Comparison of ENCODE assay signal across 43 cellular contexts in genomic region chr5:180744253-180744652, GRCh38. TPM values are rescaled to one million over a fixed set of nuclear protein-coding genes. Genes with fewer than 3 reads are reported as not detected.
"Had no signal": no experiment of that assay in that cellular context is flagged by ENCODE, and none has a peak within 500 bp of the region (broad histone marks: within the 10 kb centered on the region; RNA-seq: fewer than 3 reads in every experiment).

No MANE protein-coding gene starts in this region.

- H3K36me3 ChIP-seq: adrenal gland, ascending aorta, brain microvascular endothelial cell, breast epithelium, cardiac muscle cell had no signal

- H3K4me3 ChIP-seq: adrenal gland, ascending aorta, body of pancreas, breast epithelium, cardiac muscle cell had no signal

- H3K4me3 Mint-ChIP-seq: activated naive CD4-positive, alpha-beta T cell treated with anti-CD3 and anti-CD28 coated beads for 36 hours; activated naive CD4-positive, alpha-beta T cell treated with anti-CD3 and anti-CD28 coated beads, Interleukin-2, amount 10 ng/mL, durations not matched to agents 7 days and 5 days; activated naive CD4-positive, alpha-beta T cell treated with anti-CD3 and anti-CD28 coated beads, Interleukin-2, amount 50 U/mL, for 24 hours; activated naive CD8-positive, alpha-beta T cell; activated naive CD8-positive, alpha-beta T cell treated with anti-CD3 and anti-CD28 coated beads for 36 hours; activated naive CD8-positive, alpha-beta T cell treated with anti-CD3 and anti-CD28 coated beads, Interleukin-2, amount 10 ng/mL, durations not matched to agents 7 days and 5 days; activated naive CD8-positive, alpha-beta T cell treated with anti-CD3 and anti-CD28 coated beads, Interleukin-2, amount 50 U/mL, for 24 hours; activated T-cell treated with anti-CD3 and anti-CD28 coated beads, Interleukin-2, amount 50 U/mL, for 24 hours; activated T-cell treated with anti-CD3 and anti-CD28 coated beads, Interleukin-2, amount 50 U/mL, for 4 hours; activated T-cell treated with anti-CD3 and anti-CD28 coated beads, Interleukin-2, amount 50 U/mL, for 72 hours; activated T-helper 1 cell treated with anti-CD3 and anti-CD28 coated beads, Interleukin-12 subunit alpha, Interleukin-12 subunit beta, Interleukin-2, Interleukin-4 antibody, amounts not matched to agents 30 ng/mL and 10 ng/mL and 1 ng/mL, durations not matched to agents 14 hours and 24 hours and 36 hours; activated T-helper 17 cell treated with anti-CD3 and anti-CD28 coated beads, Interleukin-2, amount 50 U/mL, for 72 hours; brain; central memory CD8-positive, alpha-beta T cell had no signal

- H3K36me3 Mint-ChIP-seq: activated naive CD4-positive, alpha-beta T cell treated with anti-CD3 and anti-CD28 coated beads, Interleukin-2, amount 10 ng/mL, durations not matched to agents 7 days and 5 days; activated naive CD4-positive, alpha-beta T cell treated with anti-CD3 and anti-CD28 coated beads, Interleukin-2, amount 50 U/mL, for 24 hours; activated naive CD4-positive, alpha-beta T cell treated with anti-CD3 and anti-CD28 coated beads, Interleukin-2, amount 50 U/mL, for 72 hours; activated naive CD8-positive, alpha-beta T cell; activated naive CD8-positive, alpha-beta T cell treated with anti-CD3 and anti-CD28 coated beads for 36 hours; activated naive CD8-positive, alpha-beta T cell treated with anti-CD3 and anti-CD28 coated beads, Interleukin-2, amount 10 ng/mL, durations not matched to agents 7 days and 5 days; brain had no signal

- H3K4me1 ChIP-seq: adrenal gland, ascending aorta, body of pancreas, breast epithelium had no signal

- H3K9me3 Mint-ChIP-seq: activated naive CD4-positive, alpha-beta T cell treated with anti-CD3 and anti-CD28 coated beads for 36 hours; activated naive CD4-positive, alpha-beta T cell treated with anti-CD3 and anti-CD28 coated beads, Interleukin-2, amount 10 ng/mL, durations not matched to agents 7 days and 5 days; activated naive CD4-positive, alpha-beta T cell treated with anti-CD3 and anti-CD28 coated beads, Interleukin-2, amount 50 U/mL, for 24 hours; activated naive CD4-positive, alpha-beta T cell treated with anti-CD3 and anti-CD28 coated beads, Interleukin-2, amount 50 U/mL, for 72 hours; activated naive CD8-positive, alpha-beta T cell treated with anti-CD3 and anti-CD28 coated beads for 36 hours; activated naive CD8-positive, alpha-beta T cell treated with anti-CD3 and anti-CD28 coated beads, Interleukin-2, amount 10 ng/mL, durations not matched to agents 7 days and 5 days; activated naive CD8-positive, alpha-beta T cell treated with anti-CD3 and anti-CD28 coated beads, Interleukin-2, amount 50 U/mL, for 24 hours; activated T-cell treated with anti-CD3 and anti-CD28 coated beads, Interleukin-2, amount 50 U/mL, for 24 hours; activated T-cell treated with anti-CD3 and anti-CD28 coated beads, Interleukin-2, amount 50 U/mL, for 4 hours; activated T-cell treated with anti-CD3 and anti-CD28 coated beads, Interleukin-2, amount 50 U/mL, for 72 hours; activated T-helper 1 cell treated with anti-CD3 and anti-CD28 coated beads, Interleukin-12 subunit alpha, Interleukin-12 subunit beta, Interleukin-2, Interleukin-4 antibody, amounts not matched to agents 30 ng/mL and 10 ng/mL and 1 ng/mL, durations not matched to agents 14 hours and 24 hours and 36 hours; activated T-helper 17 cell treated with anti-CD3 and anti-CD28 coated beads, Interleukin-2, amount 50 U/mL, for 72 hours; activated T-helper 2 cell treated with anti-CD3 and anti-CD28 coated beads, Interferon-gamma antibody, Interleukin-2, Interleukin-4, amounts not matched to agents 10 μg/mL and 5 μg/mL and 100 μg/mL, durations not matched to agents 14 hours and 24 hours and 36 hours; brain; central memory CD8-positive, alpha-beta T cell had no signal

- FAIRE-seq: astrocyte, colon had no signal

- H3K27ac ChIP-seq: adrenal gland, ascending aorta, body of pancreas, brain microvascular endothelial cell, breast epithelium, cardiac muscle cell had no signal

- DNase-seq: activated effector memory CD4-positive, alpha-beta T cell treated with anti-CD3 and anti-CD28 coated beads, Interleukin-2, amount 50 U/mL, for 16 hours; activated effector memory CD4-positive, alpha-beta T cell treated with Interleukin-2 at 50 U/mL for 16 hours; activated gamma-delta T cell; activated gamma-delta T cell treated with Interleukin-2 at 50 U/mL for 16 hours; activated naive CD4-positive, alpha-beta T cell; activated naive CD4-positive, alpha-beta T cell treated with anti-CD3 and anti-CD28 coated beads for 36 hours; activated naive CD4-positive, alpha-beta T cell treated with anti-CD3 and anti-CD28 coated beads, Interleukin-2, amount 10 ng/mL, durations not matched to agents 7 days and 5 days; activated naive CD4-positive, alpha-beta T cell treated with anti-CD3 and anti-CD28 coated beads, Interleukin-2, amount 50 U/mL, for 16 hours; activated naive CD4-positive, alpha-beta T cell treated with Interleukin-2 at 50 U/mL for 16 hours; activated naive CD8-positive, alpha-beta T cell treated with anti-CD3 and anti-CD28 coated beads for 36 hours; activated naive CD8-positive, alpha-beta T cell treated with anti-CD3 and anti-CD28 coated beads, Interleukin-2, amount 10 ng/mL, durations not matched to agents 7 days and 5 days; activated naive CD8-positive, alpha-beta T cell treated with anti-CD3 and anti-CD28 coated beads, Interleukin-2, amount 50 U/mL, for 24 hours; activated T-cell treated with anti-CD3 and anti-CD28 coated beads, Interleukin-2, amount 50 U/mL, for 1 hour; activated T-cell treated with anti-CD3 and anti-CD28 coated beads, Interleukin-2, amount 50 U/mL, for 24 hours; activated T-cell treated with anti-CD3 and anti-CD28 coated beads, Interleukin-2, amount 50 U/mL, for 4 hours; activated T-cell treated with anti-CD3 and anti-CD28 coated beads, Interleukin-2, amount 50 U/mL, for 48 hours; activated T-cell treated with anti-CD3 and anti-CD28 coated beads, Interleukin-2, amount 50 U/mL, for 72 hours; adrenal gland; amniotic stem cell; amygdala; anterior cingulate cortex; aorta; body of pancreas; brain microvascular endothelial cell; caudate nucleus; central memory CD4-positive, alpha-beta T cell; cerebellar nuclear complex had no signal

- H3K9me3 ChIP-seq: adrenal gland, ascending aorta, body of pancreas, breast epithelium had no signal

- H3K27ac Mint-ChIP-seq: activated naive CD4-positive, alpha-beta T cell treated with anti-CD3 and anti-CD28 coated beads for 36 hours; activated naive CD4-positive, alpha-beta T cell treated with anti-CD3 and anti-CD28 coated beads, Interleukin-2, amount 10 ng/mL, durations not matched to agents 7 days and 5 days; activated naive CD4-positive, alpha-beta T cell treated with anti-CD3 and anti-CD28 coated beads, Interleukin-2, amount 50 U/mL, for 24 hours; activated naive CD4-positive, alpha-beta T cell treated with anti-CD3 and anti-CD28 coated beads, Interleukin-2, amount 50 U/mL, for 72 hours; activated naive CD8-positive, alpha-beta T cell; activated naive CD8-positive, alpha-beta T cell treated with anti-CD3 and anti-CD28 coated beads for 36 hours; activated naive CD8-positive, alpha-beta T cell treated with anti-CD3 and anti-CD28 coated beads, Interleukin-2, amount 10 ng/mL, durations not matched to agents 7 days and 5 days; activated naive CD8-positive, alpha-beta T cell treated with anti-CD3 and anti-CD28 coated beads, Interleukin-2, amount 50 U/mL, for 24 hours; activated T-cell treated with anti-CD3 and anti-CD28 coated beads, Interleukin-2, amount 50 U/mL, for 24 hours; activated T-cell treated with anti-CD3 and anti-CD28 coated beads, Interleukin-2, amount 50 U/mL, for 72 hours; activated T-helper 1 cell treated with anti-CD3 and anti-CD28 coated beads, Interleukin-12 subunit alpha, Interleukin-12 subunit beta, Interleukin-2, Interleukin-4 antibody, amounts not matched to agents 30 ng/mL and 10 ng/mL and 1 ng/mL, durations not matched to agents 14 hours and 24 hours and 36 hours; activated T-helper 17 cell treated with anti-CD3 and anti-CD28 coated beads, Interleukin-2, amount 50 U/mL, for 72 hours; activated T-helper 2 cell treated with anti-CD3 and anti-CD28 coated beads, Interferon-gamma antibody, Interleukin-2, Interleukin-4, amounts not matched to agents 10 μg/mL and 5 μg/mL and 100 μg/mL, durations not matched to agents 14 hours and 24 hours and 36 hours; brain had no signal

- H3K27me3 ChIP-seq: ascending aorta, body of pancreas, brain microvascular endothelial cell, cardiac muscle cell had no signal

- H3K4me1 Mint-ChIP-seq: activated naive CD4-positive, alpha-beta T cell treated with anti-CD3 and anti-CD28 coated beads, Interleukin-2, amount 10 ng/mL, durations not matched to agents 7 days and 5 days; activated naive CD4-positive, alpha-beta T cell treated with anti-CD3 and anti-CD28 coated beads, Interleukin-2, amount 50 U/mL, for 24 hours; activated naive CD8-positive, alpha-beta T cell treated with anti-CD3 and anti-CD28 coated beads for 36 hours; activated naive CD8-positive, alpha-beta T cell treated with anti-CD3 and anti-CD28 coated beads, Interleukin-2, amount 10 ng/mL, durations not matched to agents 7 days and 5 days; activated naive CD8-positive, alpha-beta T cell treated with anti-CD3 and anti-CD28 coated beads, Interleukin-2, amount 50 U/mL, for 24 hours; activated T-helper 17 cell treated with anti-CD3 and anti-CD28 coated beads, Interleukin-2, amount 50 U/mL, for 72 hours; brain; central memory CD8-positive, alpha-beta T cell had no signal

- ATAC-seq: activated naive CD4-positive, alpha-beta T cell treated with anti-CD3 and anti-CD28 coated beads, Interleukin-2, amount 50 U/mL, for 72 hours; activated naive CD8-positive, alpha-beta T cell treated with anti-CD3 and anti-CD28 coated beads, Interleukin-2, amount 50 U/mL, for 24 hours; activated T-cell treated with anti-CD3 and anti-CD28 coated beads, Interleukin-2, amount 50 U/mL, for 4 hours; activated T-cell treated with anti-CD3 and anti-CD28 coated beads, Interleukin-2, amount 50 U/mL, for 72 hours; activated T-helper 17 cell treated with anti-CD3 and anti-CD28 coated beads, Interleukin-2, amount 50 U/mL, for 72 hours; body of pancreas had no signal

RNA-seq across cellular contexts. Expression of gene OR2Y1, which starts 4.4 kb away (rescaled TPM):
- total RNA-seq: activated naive CD4-positive, alpha-beta T cell treated with anti-CD3 and anti-CD28 coated beads for 36 hours; activated naive CD4-positive, alpha-beta T cell treated with anti-CD3 and anti-CD28 coated beads, Interleukin-2, amount 50 U/mL, for 72 hours; activated naive CD8-positive, alpha-beta T cell treated with anti-CD3 and anti-CD28 coated beads for 36 hours; activated naive CD8-positive, alpha-beta T cell treated with anti-CD3 and anti-CD28 coated beads, Interleukin-2, amount 10 ng/mL, durations not matched to agents 7 days and 5 days; activated T-cell treated with anti-CD3 and anti-CD28 coated beads, Interleukin-2, amount 50 U/mL, for 4 hours; activated T-cell treated with anti-CD3 and anti-CD28 coated beads, Interleukin-2, amount 50 U/mL, for 72 hours; activated T-helper 1 cell treated with anti-CD3 and anti-CD28 coated beads, Interleukin-12 subunit alpha, Interleukin-12 subunit beta, Interleukin-2, Interleukin-4 antibody, amounts not matched to agents 30 ng/mL and 10 ng/mL and 1 ng/mL, durations not matched to agents 14 hours and 24 hours and 36 hours; activated T-helper 17 cell treated with anti-CD3 and anti-CD28 coated beads, Interleukin-2, amount 50 U/mL, for 72 hours; activated T-helper 2 cell treated with anti-CD3 and anti-CD28 coated beads, Interferon-gamma antibody, Interleukin-2, Interleukin-4, amounts not matched to agents 10 μg/mL and 5 μg/mL and 100 μg/mL, durations not matched to agents 14 hours and 24 hours and 36 hours; adrenal gland; aorta; ascending aorta; astrocyte; body of pancreas; breast epithelium; cardiac muscle cell; cardiac septum; cerebellum; chondrocyte had no signal
